ENCODE assay signal across 1 cellular context in the genomic region with DNA sequence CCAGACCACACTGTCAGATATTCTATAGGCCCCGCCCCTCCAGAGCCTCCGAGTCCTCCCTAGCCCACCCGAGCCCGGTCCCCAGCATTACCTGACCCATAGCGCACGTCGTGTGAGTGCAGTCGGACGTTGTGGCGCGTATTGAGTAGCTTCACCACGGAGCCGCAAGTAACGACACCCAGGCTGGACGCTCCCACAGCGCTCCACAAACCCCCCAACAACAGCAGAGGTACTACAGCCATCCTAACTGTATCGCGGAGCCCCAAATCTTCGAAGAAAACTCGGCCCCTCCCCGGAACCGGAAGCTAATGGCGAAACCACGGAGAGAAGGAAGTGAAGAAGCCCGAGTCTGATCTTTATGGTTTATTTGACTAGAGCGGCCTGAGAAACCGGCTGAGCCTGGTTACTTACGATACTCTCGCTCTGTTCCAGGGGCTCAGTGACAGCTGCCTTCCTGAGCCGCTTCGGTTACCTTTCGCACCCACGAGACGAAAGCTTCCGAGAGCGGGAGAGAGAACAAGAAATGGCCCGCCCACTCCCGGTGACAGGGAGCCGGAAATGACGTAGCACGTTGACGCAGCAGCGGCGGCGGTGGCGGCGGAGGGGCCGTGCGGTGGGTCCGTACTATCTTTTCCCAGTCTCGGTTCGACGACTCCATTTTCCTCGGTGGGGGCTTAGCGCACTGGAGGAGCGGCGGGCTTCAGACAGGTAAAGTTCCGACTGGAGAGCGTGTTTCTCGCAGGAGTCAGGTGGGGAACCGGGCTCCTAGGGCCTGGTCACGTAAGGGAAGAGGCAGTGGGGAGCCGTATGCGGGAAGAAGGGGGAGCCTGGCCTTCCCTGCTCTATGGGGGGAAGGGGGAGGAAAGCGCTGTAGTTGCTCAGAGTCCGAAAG.
TF ChIP-seq lines count a peak whose summit lies in the region.

A gene with protein sequence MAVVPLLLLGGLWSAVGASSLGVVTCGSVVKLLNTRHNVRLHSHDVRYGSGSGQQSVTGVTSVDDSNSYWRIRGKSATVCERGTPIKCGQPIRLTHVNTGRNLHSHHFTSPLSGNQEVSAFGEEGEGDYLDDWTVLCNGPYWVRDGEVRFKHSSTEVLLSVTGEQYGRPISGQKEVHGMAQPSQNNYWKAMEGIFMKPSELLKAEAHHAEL (minus strand): TSS at position 272 of the 892 bp plus-strand sequence. CDS start 30 bp downstream, at position 242.
A gene (plus strand): TSS at position 571 of the 892 bp plus-strand sequence. CDS start 11,197 bp downstream, outside the sequence.

TF ChIP-seq in K562, 482 proteins besides CTCF, POLR2A, EP300 and RAD21 (continued from another document and continues in another):
- peak; percentile 77 for TF ChIP-seq JUND (IDR thresholded peaks at IDR 0.05; ENCODE audit: borderline replicate concordance, low read depth, low read length)
- TF ChIP-seq JUND (tag; IDR thresholded peaks at IDR 0.05; ENCODE audit: borderline replicate concordance, low read depth, low read length), result peak; percentile 68; the same call in 2 of the 3 replicates
- peak; percentile 42; the same call in 1 of the 2 replicates for TF ChIP-seq CEBPB (tag; IDR thresholded peaks at IDR 0.05)
- peak; percentile 24; the same call in 1 of the 2 replicates for TF ChIP-seq ZNF282 (CRISPR knock-in tag; IDR thresholded peaks at IDR 0.05)
- TF ChIP-seq, protein P1, sequence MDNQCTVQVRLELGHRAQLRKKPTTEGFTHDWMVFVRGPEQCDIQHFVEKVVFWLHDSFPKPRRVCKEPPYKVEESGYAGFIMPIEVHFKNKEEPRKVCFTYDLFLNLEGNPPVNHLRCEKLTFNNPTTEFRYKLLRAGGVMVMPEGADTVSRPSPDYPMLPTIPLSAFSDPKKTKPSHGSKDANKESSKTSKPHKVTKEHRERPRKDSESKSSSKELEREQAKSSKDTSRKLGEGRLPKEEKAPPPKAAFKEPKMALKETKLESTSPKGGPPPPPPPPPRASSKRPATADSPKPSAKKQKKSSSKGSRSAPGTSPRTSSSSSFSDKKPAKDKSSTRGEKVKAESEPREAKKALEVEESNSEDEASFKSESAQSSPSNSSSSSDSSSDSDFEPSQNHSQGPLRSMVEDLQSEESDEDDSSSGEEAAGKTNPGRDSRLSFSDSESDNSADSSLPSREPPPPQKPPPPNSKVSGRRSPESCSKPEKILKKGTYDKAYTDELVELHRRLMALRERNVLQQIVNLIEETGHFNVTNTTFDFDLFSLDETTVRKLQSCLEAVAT (IDR thresholded peaks at IDR 0.05), result peak; percentile 47 to 64
- peak; percentile 74 for TF ChIP-seq SAP30 (IDR thresholded peaks at IDR 0.05; ENCODE audit: borderline replicate concordance, insufficient read depth, low read depth, low read length, poor library complexity, severe bottlenecking)
- TF ChIP-seq SLC30A9 (CRISPR knock-in tag; IDR thresholded peaks at IDR 0.05), result no peak
- no peak for TF ChIP-seq SETDB1 (IDR thresholded peaks at IDR 0.05; ENCODE audit: low read length)
- TF ChIP-seq, protein P2, sequence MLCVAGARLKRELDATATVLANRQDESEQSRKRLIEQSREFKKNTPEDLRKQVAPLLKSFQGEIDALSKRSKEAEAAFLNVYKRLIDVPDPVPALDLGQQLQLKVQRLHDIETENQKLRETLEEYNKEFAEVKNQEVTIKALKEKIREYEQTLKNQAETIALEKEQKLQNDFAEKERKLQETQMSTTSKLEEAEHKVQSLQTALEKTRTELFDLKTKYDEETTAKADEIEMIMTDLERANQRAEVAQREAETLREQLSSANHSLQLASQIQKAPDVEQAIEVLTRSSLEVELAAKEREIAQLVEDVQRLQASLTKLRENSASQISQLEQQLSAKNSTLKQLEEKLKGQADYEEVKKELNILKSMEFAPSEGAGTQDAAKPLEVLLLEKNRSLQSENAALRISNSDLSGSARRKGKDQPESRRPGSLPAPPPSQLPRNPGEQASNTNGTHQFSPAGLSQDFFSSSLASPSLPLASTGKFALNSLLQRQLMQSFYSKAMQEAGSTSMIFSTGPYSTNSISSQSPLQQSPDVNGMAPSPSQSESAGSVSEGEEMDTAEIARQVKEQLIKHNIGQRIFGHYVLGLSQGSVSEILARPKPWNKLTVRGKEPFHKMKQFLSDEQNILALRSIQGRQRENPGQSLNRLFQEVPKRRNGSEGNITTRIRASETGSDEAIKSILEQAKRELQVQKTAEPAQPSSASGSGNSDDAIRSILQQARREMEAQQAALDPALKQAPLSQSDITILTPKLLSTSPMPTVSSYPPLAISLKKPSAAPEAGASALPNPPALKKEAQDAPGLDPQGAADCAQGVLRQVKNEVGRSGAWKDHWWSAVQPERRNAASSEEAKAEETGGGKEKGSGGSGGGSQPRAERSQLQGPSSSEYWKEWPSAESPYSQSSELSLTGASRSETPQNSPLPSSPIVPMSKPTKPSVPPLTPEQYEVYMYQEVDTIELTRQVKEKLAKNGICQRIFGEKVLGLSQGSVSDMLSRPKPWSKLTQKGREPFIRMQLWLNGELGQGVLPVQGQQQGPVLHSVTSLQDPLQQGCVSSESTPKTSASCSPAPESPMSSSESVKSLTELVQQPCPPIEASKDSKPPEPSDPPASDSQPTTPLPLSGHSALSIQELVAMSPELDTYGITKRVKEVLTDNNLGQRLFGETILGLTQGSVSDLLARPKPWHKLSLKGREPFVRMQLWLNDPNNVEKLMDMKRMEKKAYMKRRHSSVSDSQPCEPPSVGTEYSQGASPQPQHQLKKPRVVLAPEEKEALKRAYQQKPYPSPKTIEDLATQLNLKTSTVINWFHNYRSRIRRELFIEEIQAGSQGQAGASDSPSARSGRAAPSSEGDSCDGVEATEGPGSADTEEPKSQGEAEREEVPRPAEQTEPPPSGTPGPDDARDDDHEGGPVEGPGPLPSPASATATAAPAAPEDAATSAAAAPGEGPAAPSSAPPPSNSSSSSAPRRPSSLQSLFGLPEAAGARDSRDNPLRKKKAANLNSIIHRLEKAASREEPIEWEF (CRISPR knock-in tag; IDR thresholded peaks at IDR 0.05), result no peak
- TF ChIP-seq CAMTA2 (CRISPR knock-in tag; conservative IDR thresholded peaks at IDR 0.05), result 0 out of 2 replicates have a peak, but pooled peaks have one; percentile 26
- peak; percentile 32 for TF ChIP-seq FOSL1 (tag; conservative IDR thresholded peaks at IDR 0.05)
- no peak for TF ChIP-seq ZNF140 (CRISPR knock-in tag; IDR thresholded peaks at IDR 0.05)
- 0 out of 2 replicates have a peak, but pooled peaks have one; percentile 12 for TF ChIP-seq SRSF3 (IDR thresholded peaks at IDR 0.05; ENCODE audit: insufficient read depth, low read length)
- TF ChIP-seq NCOA4 (IDR thresholded peaks at IDR 0.05; ENCODE audit: partially characterized antibody), result no peak
- TF ChIP-seq RBM15 (IDR thresholded peaks at IDR 0.05; ENCODE audit: insufficient read depth, low read length), result no peak
- TF ChIP-seq, protein P3, sequence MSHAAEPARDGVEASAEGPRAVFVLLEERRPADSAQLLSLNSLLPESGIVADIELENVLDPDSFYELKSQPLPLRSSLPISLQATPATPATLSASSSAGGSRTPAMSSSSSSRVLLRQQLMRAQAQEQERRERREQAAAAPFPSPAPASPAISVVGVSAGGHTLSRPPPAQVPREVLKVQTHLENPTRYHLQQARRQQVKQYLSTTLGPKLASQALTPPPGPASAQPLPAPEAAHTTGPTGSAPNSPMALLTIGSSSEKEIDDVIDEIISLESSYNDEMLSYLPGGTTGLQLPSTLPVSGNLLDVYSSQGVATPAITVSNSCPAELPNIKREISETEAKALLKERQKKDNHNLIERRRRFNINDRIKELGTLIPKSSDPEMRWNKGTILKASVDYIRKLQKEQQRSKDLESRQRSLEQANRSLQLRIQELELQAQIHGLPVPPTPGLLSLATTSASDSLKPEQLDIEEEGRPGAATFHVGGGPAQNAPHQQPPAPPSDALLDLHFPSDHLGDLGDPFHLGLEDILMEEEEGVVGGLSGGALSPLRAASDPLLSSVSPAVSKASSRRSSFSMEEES (CRISPR knock-in tag; IDR thresholded peaks at IDR 0.05), result no peak
- TF ChIP-seq, protein P4, sequence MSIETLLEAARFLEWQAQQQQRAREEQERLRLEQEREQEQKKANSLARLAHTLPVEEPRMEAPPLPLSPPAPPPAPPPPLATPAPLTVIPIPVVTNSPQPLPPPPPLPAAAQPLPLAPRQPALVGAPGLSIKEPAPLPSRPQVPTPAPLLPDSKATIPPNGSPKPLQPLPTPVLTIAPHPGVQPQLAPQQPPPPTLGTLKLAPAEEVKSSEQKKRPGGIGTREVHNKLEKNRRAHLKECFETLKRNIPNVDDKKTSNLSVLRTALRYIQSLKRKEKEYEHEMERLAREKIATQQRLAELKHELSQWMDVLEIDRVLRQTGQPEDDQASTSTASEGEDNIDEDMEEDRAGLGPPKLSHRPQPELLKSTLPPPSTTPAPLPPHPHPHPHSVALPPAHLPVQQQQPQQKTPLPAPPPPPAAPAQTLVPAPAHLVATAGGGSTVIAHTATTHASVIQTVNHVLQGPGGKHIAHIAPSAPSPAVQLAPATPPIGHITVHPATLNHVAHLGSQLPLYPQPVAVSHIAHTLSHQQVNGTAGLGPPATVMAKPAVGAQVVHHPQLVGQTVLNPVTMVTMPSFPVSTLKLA (conservative IDR thresholded peaks at IDR 0.05), result peak; percentile 88 to 94
- no peak for TF ChIP-seq PTBP1 (IDR thresholded peaks at IDR 0.05; ENCODE audit: low read depth, low read length)
- no peak for TF ChIP-seq PURB (CRISPR knock-in tag; IDR thresholded peaks at IDR 0.05; ENCODE audit: low read depth)
- peak; percentile 70; the same call in 1 of the 2 replicates for TF ChIP-seq GTF2E2 (tag; IDR thresholded peaks at IDR 0.05)
- TF ChIP-seq, protein P5, sequence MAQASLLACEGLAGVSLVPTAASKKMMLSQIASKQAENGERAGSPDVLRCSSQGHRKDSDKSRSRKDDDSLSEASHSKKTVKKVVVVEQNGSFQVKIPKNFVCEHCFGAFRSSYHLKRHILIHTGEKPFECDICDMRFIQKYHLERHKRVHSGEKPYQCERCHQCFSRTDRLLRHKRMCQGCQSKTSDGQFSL (CRISPR knock-in tag; IDR thresholded peaks at IDR 0.05), result peak; percentile 65
- TF ChIP-seq, protein P5 (tag; IDR thresholded peaks at IDR 0.05), result peak in 1 of 2 experiments; percentile 61; a peak in 2 of 4 replicates
- TF ChIP-seq PHTF2 (CRISPR knock-in tag; IDR thresholded peaks at IDR 0.05), result no peak
- TF ChIP-seq TOE1 (IDR thresholded peaks at IDR 0.05; ENCODE audit: borderline replicate concordance), result peak; percentile 82
- TF ChIP-seq TOE1 (CRISPR knock-in tag; IDR thresholded peaks at IDR 0.05; ENCODE audit: borderline replicate concordance, low read depth), result 0 out of 2 replicates have a peak, but pooled peaks have one; percentile 32
- TF ChIP-seq XRCC5 (IDR thresholded peaks at IDR 0.05; ENCODE audit: low read depth, low read length), result peak; percentile 84; the same call in 1 of the 2 replicates
- TF ChIP-seq NBN (IDR thresholded peaks at IDR 0.05; ENCODE audit: low read depth), result peak; percentile 87; the same call in 1 of the 2 replicates
- peak; percentile 77 for TF ChIP-seq HDAC2 (IDR thresholded peaks at IDR 0.05)
- TF ChIP-seq TAF15 (IDR thresholded peaks at IDR 0.05; ENCODE audit: low read depth, low read length), result no peak
- TF ChIP-seq PTRF (tag; IDR thresholded peaks at IDR 0.05), result no peak
- 0 out of 2 replicates have a peak, but pooled peaks have one; percentile 2 for TF ChIP-seq SREBF1 (IDR thresholded peaks at IDR 0.05; ENCODE audit: borderline replicate concordance, low read depth, low read length)
- peak; percentile 94 for TF ChIP-seq TAF9B (IDR thresholded peaks at IDR 0.05; ENCODE audit: partially characterized antibody)
- TF ChIP-seq ZC3H11A (IDR thresholded peaks at IDR 0.05; ENCODE audit: low read depth, low read length), result no peak
- 0 out of 2 replicates have a peak, but pooled peaks have one; percentile 14 for TF ChIP-seq ZKSCAN1 (IDR thresholded peaks at IDR 0.05; ENCODE audit: low read depth, low read length)
- TF ChIP-seq FOXK2 (conservative IDR thresholded peaks at IDR 0.05 in 1 of 2, IDR thresholded peaks at IDR 0.05 in 1 of 2; ENCODE audit: low read depth in 2 of 2), result no peak; a peak in 2 of 4 replicates
- TF ChIP-seq GATAD2A (IDR thresholded peaks at IDR 0.05), result 0 out of 2 replicates have a peak, but pooled peaks have one; percentile 27
- no peak for TF ChIP-seq ZNF696 (CRISPR knock-in tag; conservative IDR thresholded peaks at IDR 0.05)
- TF ChIP-seq, protein P6, sequence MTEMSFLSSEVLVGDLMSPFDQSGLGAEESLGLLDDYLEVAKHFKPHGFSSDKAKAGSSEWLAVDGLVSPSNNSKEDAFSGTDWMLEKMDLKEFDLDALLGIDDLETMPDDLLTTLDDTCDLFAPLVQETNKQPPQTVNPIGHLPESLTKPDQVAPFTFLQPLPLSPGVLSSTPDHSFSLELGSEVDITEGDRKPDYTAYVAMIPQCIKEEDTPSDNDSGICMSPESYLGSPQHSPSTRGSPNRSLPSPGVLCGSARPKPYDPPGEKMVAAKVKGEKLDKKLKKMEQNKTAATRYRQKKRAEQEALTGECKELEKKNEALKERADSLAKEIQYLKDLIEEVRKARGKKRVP (CRISPR knock-in tag; IDR thresholded peaks at IDR 0.05), result no peak
- no peak for TF ChIP-seq KAT2B (IDR thresholded peaks at IDR 0.05; ENCODE audit: low read depth, low read length)
- TF ChIP-seq ZNF77 (CRISPR knock-in tag; IDR thresholded peaks at IDR 0.05), result no peak
- TF ChIP-seq, protein P7, sequence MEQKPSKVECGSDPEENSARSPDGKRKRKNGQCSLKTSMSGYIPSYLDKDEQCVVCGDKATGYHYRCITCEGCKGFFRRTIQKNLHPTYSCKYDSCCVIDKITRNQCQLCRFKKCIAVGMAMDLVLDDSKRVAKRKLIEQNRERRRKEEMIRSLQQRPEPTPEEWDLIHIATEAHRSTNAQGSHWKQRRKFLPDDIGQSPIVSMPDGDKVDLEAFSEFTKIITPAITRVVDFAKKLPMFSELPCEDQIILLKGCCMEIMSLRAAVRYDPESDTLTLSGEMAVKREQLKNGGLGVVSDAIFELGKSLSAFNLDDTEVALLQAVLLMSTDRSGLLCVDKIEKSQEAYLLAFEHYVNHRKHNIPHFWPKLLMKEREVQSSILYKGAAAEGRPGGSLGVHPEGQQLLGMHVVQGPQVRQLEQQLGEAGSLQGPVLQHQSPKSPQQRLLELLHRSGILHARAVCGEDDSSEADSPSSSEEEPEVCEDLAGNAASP (IDR thresholded peaks at IDR 0.05), result no peak
- TF ChIP-seq TARDBP (IDR thresholded peaks at IDR 0.05), result no peak
- TF ChIP-seq HMG20A (CRISPR knock-in tag; conservative IDR thresholded peaks at IDR 0.05), result no peak
- TF ChIP-seq EP400 (IDR thresholded peaks at IDR 0.05), result peak; percentile 97
- TF ChIP-seq TBP (optimal IDR thresholded peaks at IDR 0.05; ENCODE audit: low read depth, low read length), result peak; percentile 77
- 0 out of 4 replicates have a peak, but pooled peaks have one; percentile 27 to 44 for TF ChIP-seq NRF1 (conservative IDR thresholded peaks at IDR 0.05 in 1 of 2, IDR thresholded peaks at IDR 0.05 in 1 of 2)
- TF ChIP-seq NFIC (IDR thresholded peaks at IDR 0.05), result peak; percentile 27
- TF ChIP-seq POLR3A (IDR thresholded peaks at IDR 0.05; ENCODE audit: borderline replicate concordance, extremely low read depth, insufficient read depth, insufficient read length), result no peak
- no peak for TF ChIP-seq ZNF830 (CRISPR knock-in tag; IDR thresholded peaks at IDR 0.05)
- TF ChIP-seq MTA1 (IDR thresholded peaks at IDR 0.05; ENCODE audit: borderline replicate concordance), result 0 out of 2 replicates have a peak, but pooled peaks have one; percentile 32
- TF ChIP-seq ZNF146 (CRISPR knock-in tag; IDR thresholded peaks at IDR 0.05; ENCODE audit: unreplicated experiment), result no peak
- no peak for TF ChIP-seq MTF1 (CRISPR knock-in tag; IDR thresholded peaks at IDR 0.05; ENCODE audit: borderline replicate concordance)
- peak; percentile 49; the same call in 1 of the 2 replicates for TF ChIP-seq BCOR (IDR thresholded peaks at IDR 0.05)
- TF ChIP-seq LARP7 (IDR thresholded peaks at IDR 0.05), result no peak; the same call in 1 of the 2 replicates
